ENCODE assay signal across 19 cellular contexts in genomic region chr2:223076573-223076972, GRCh38. TPM values are rescaled to one million over a fixed set of nuclear protein-coding genes. Genes with fewer than 3 reads are reported as not detected.
DNase-seq lines count a peak whose midpoint lies in the region; ATAC-seq, FAIRE-seq and TF ChIP-seq lines count a peak whose summit lies in the region.
"Had no signal": no experiment of that assay in that cellular context is flagged by ENCODE, and none has a peak within 500 bp of the region (broad histone marks: within the 10 kb centered on the region; RNA-seq: fewer than 3 reads in every experiment).

No MANE protein-coding gene starts in this region.

- H4K20me1 ChIP-seq in IMR-90 (ENCODE audit: insufficient read depth, low read length) (no peaks in the 10 kb centered on the region), keratinocyte (ENCODE audit: control insufficient read depth, extremely low read depth, insufficient read depth, low read length) (no peaks in the 10 kb centered on the region)

- intact Hi-C loops in IMR-90 (cut with micrococcal nuclease) = no loop called here

- H2BK5ac ChIP-seq in IMR-90 (ENCODE audit: low read depth, low read length, poor library complexity, severe bottlenecking) = no peak overlapping the region

- H3K79me1 ChIP-seq in IMR-90 (ENCODE audit: low read depth in 1 of 2, low read length in 2 of 2) = no peaks in the 10 kb centered on the region

- POLR2A ChIA-PET in IMR-90 (lab: Charles Lee; ENCODE audit: unreplicated experiment) = no interaction called here

- no peaks in the 10 kb centered on the region for H3K4me1 ChIP-seq in IMR-90 (ENCODE audit: control insufficient read depth, insufficient read depth, low read length)
- H3K4me1 ChIP-seq in keratinocyte (ENCODE audit: control insufficient read depth, extremely low read depth, insufficient read depth, low read length) = no peaks in the 10 kb centered on the region
- H3K4me1 ChIP-seq: vagina had no signal

- in situ Hi-C loops in IMR-90 (cut with MboI; ENCODE audit: low sequenced_read_pairs) (no loop called here), astrocyte of the cerebellum (cut with HindIII; ENCODE audit: low sequenced_read_pairs) (no loop called here)

- dilution Hi-C loops in IMR-90 (cut with HindIII; ENCODE audit: low sequenced_read_pairs, unreplicated experiment) = no loop called here
- dilution Hi-C loops in keratinocyte (cut with MboI; ENCODE audit: extremely low pct_ligation_motif_present, low sequenced_read_pairs) = no loop called here

- H2AK5ac ChIP-seq in IMR-90 (ENCODE audit: low read depth, low read length) = no peak overlapping the region

- peak overlapping the region; percentile 29; the same call in 1 of the 2 replicates for H3K23ac ChIP-seq in IMR-90 (ENCODE audit: low read depth, low read length)

- TF ChIP-seq POLR2A in IMR-90 (IDR thresholded peaks at IDR 0.05; ENCODE audit: low read depth, low read length) = no peak

- H3K36me3 ChIP-seq in IMR-90 (ENCODE audit: control insufficient read depth, insufficient read depth, low read length) = no peaks in the 10 kb centered on the region
- H3K36me3 ChIP-seq in keratinocyte (ENCODE audit: control insufficient read depth in 2 of 2, extremely low read depth in 1 of 2, insufficient read depth in 2 of 2, low read length in 2 of 2) = no peaks in the 10 kb centered on the region
- H3K36me3 ChIP-seq: vagina had no signal

- peak; percentile 30; the same call in 1 of the 2 replicates for ATAC-seq in IMR-90 (ENCODE audit: low read depth)
- ATAC-seq: effector memory CD8-positive, alpha-beta T cell; GM23338; natural killer cell treated with Interleukin-12 subunit alpha and Interleukin-12 subunit beta and Interleukin-15 and Interleukin-18, amount 100 ng/mL, for 72 hours had no signal

- no peak overlapping the region for H2BK15ac ChIP-seq in IMR-90 (ENCODE audit: low read depth, low read length)

- no peak for TF ChIP-seq RAD21 in IMR-90 (IDR thresholded peaks at IDR 0.05; ENCODE audit: low read length)

- FAIRE-seq in keratinocyte (lab: Jason Lieb, UNC) = peak; percentile 59

- DNase-seq in AG10803 (ENCODE audit: low read depth) (peak; percentile 97), IMR-90 (peak; percentile 47), astrocyte of the cerebellum (ENCODE audit: low read depth) (peak; percentile 67), keratinocyte (ENCODE audit: low read depth, low spot score) (peak; percentile 17), inferior parietal cortex (ENCODE audit: extremely low spot score) (no peak), NOMO-1 (lab: John Stamatoyannopoulos, UW; ENCODE audit: unreplicated experiment in 2 of 2) (no peak), amniotic stem cell (lab: John Stamatoyannopoulos, UW) (no peak), iPS-NIHi11 (ENCODE audit: low spot score) (no peak)
- DNase-seq: activated CD4-positive, alpha-beta T cell treated with anti-CD3 and anti-CD28 coated beads, Interleukin-2, amount 10 ng/mL, durations not matched to agents 24 days and 14 days; CD8-positive, alpha-beta memory T cell; central memory CD4-positive, alpha-beta T cell; effector memory CD8-positive, alpha-beta T cell; NCI-H1930 had no signal

- H3K4me2 ChIP-seq in IMR-90 (ENCODE audit: low read depth, low read length) = no peak overlapping the region
- no peak overlapping the region for H3K4me2 ChIP-seq in keratinocyte (ENCODE audit: control insufficient read depth, extremely low read depth, insufficient read depth, low read depth, low read length)
- H3K4me2 ChIP-seq: GM23338 had no signal

- H3K9me1 ChIP-seq in IMR-90 (ENCODE audit: insufficient read depth, low read length) (peaks cover 4% of the 10 kb centered on the region; the same call in 1 of the 2 replicates), keratinocyte (ENCODE audit: control insufficient read depth, extremely low read depth, insufficient read depth, low read length) (no peaks in the 10 kb centered on the region)

- H3K79me2 ChIP-seq in keratinocyte (ENCODE audit: control insufficient read depth, insufficient read depth, low read length) = no peaks in the 10 kb centered on the region

- H2AFZ ChIP-seq in IMR-90 (replicated peaks; ENCODE audit: low read length, poor library complexity) (no peak overlapping the region), keratinocyte (ENCODE audit: control insufficient read depth, low read length) (no peak overlapping the region)
- H2AFZ ChIP-seq: GM23338 had no signal

- H4K8ac ChIP-seq in IMR-90 (ENCODE audit: low read depth in 2 of 2, low read length in 2 of 2) = no peak overlapping the region

- no CpG with 5 or more reads among the region's 6 CpGs for WGBS in IMR-90 (ENCODE audit: extremely low coverage in 2 of 2, insufficient read length in 1 of 2), 2 experiments

- H4K91ac ChIP-seq in IMR-90 (ENCODE audit: insufficient read depth, low read depth, low read length) = no peak overlapping the region

- no peak overlapping the region for H4K5ac ChIP-seq in IMR-90 (ENCODE audit: low read depth, low read length)

- 0 out of 2 replicates have a peak overlapping the region, but pooled peaks have one; percentile 25 for H3K14ac ChIP-seq in IMR-90 (replicated peaks; ENCODE audit: low read depth, low read length)

- no peak overlapping the region for H2BK20ac ChIP-seq in IMR-90 (ENCODE audit: low read depth, low read length)

- H2BK120ac ChIP-seq in IMR-90 (ENCODE audit: low read depth, low read length) = no peak overlapping the region

- no peak overlapping the region for H3K27ac ChIP-seq in IMR-90 (ENCODE audit: insufficient read depth, low read length)
- H3K27ac ChIP-seq in keratinocyte (ENCODE audit: control insufficient read depth, insufficient read depth, low read length) = no peak overlapping the region
- H3K27ac ChIP-seq: SK-N-MC, vagina had no signal

- no peaks in the 10 kb centered on the region for H3K27me3 ChIP-seq in IMR-90 (ENCODE audit: control insufficient read depth, insufficient read depth, low read length)
- H3K27me3 ChIP-seq in keratinocyte (ENCODE audit: control insufficient read depth, extremely low read depth, insufficient read depth, low read length) = no peaks in the 10 kb centered on the region
- H3K27me3 ChIP-seq: vagina had no signal

- TF ChIP-seq CTCF in AG10803 (conservative IDR thresholded peaks at IDR 0.05; ENCODE audit: low read length) (no peak), IMR-90 (conservative IDR thresholded peaks at IDR 0.05; ENCODE audit: low read depth, low read length) (no peak), astrocyte of the cerebellum (IDR thresholded peaks at IDR 0.05; ENCODE audit: low read depth, low read length, missing control alignments) (no peak), keratinocyte (optimal IDR thresholded peaks at IDR 0.05 in 1 of 3, IDR thresholded peaks at IDR 0.05 in 1 of 3, conservative IDR thresholded peaks at IDR 0.05 in 1 of 3; ENCODE audit: extremely low read depth in 1 of 3, insufficient read depth in 2 of 3, low read length in 3 of 3) (no peak)

- H3K9ac ChIP-seq in IMR-90 (ENCODE audit: low read depth, low read length) (no peak overlapping the region), keratinocyte (ENCODE audit: control insufficient read depth, extremely low read depth, insufficient read depth, low read length) (no peak overlapping the region)

- no peak overlapping the region for H3K56ac ChIP-seq in IMR-90 (ENCODE audit: extremely low read depth, insufficient read depth, low read length)

- no TSS peak for BruUV-seq in IMR-90 (replicated peaks; lab: Mats Ljungman, UMichigan)

- CTCF ChIA-PET in IMR-90 (lab: Yijun Ruan, JAX) = no interaction called here

- peak overlapping the region; percentile 24 for H2AK9ac ChIP-seq in IMR-90 (replicated peaks; ENCODE audit: low read depth, low read length, poor library complexity)

- H3K9me3 ChIP-seq in IMR-90 (ENCODE audit: control insufficient read depth, insufficient read depth, low read length) (no peaks in the 10 kb centered on the region), keratinocyte (ENCODE audit: control insufficient read depth, low read depth, low read length) (no peaks in the 10 kb centered on the region)
- H3K9me3 ChIP-seq: vagina had no signal

- no peak overlapping the region for H3K18ac ChIP-seq in IMR-90 (ENCODE audit: low read depth, low read length)

- H3K4me3 ChIP-seq in AG10803 (ENCODE audit: low read length) (no peak overlapping the region), IMR-90 (ENCODE audit: insufficient read depth, low read depth, low read length) (no peak overlapping the region), astrocyte of the cerebellum (ENCODE audit: low read depth, low read length) (no peak overlapping the region), keratinocyte (ENCODE audit: control insufficient read depth in 2 of 3, extremely low read depth in 1 of 3, insufficient read depth in 2 of 3, low read depth in 1 of 3, low read length in 3 of 3) (no peak overlapping the region)
- H3K4me3 ChIP-seq: GM23338, SK-N-MC, vagina had no signal

- H3K4ac ChIP-seq in IMR-90 (ENCODE audit: low read depth, low read length) = peak overlapping the region; percentile 60

TF ChIP-seq in IMR-90, 13 proteins besides CTCF, POLR2A, EP300 and RAD21:
- TF ChIP-seq BHLHE40 (IDR thresholded peaks at IDR 0.05; ENCODE audit: low read depth, low read length) (peak; percentile 73), MAFK (IDR thresholded peaks at IDR 0.05; ENCODE audit: low read depth, low read length) (no peak)

RNA-seq across cellular contexts. Expression of gene KCNE4, which starts 24.6 kb away (rescaled TPM):
- 6.6 and 8.3 TPM in 2 replicates for total RNA-seq in IMR-90 (2012; rRNA removed)
- polyA plus RNA-seq in IMR-90 (2012; rRNA removed) (6.8 and 8.1 TPM in 2 replicates), keratinocyte (0.01 to 0.13 TPM (median 0.09 TPM) in 3 replicates)
- 7.4 and 17.0 TPM in 2 replicates for polyA plus RNA-seq in IMR-90 (2012; cell fraction: cytosol; rRNA removed)
- 17.7 and 50.6 TPM in 2 replicates for polyA plus RNA-seq in IMR-90 (2012; cell fraction: nucleus; rRNA removed; ENCODE audit: low replicate concordance)
- polyA plus RNA-seq in keratinocyte (2011; ENCODE audit: low read depth) = not detected
- polyA plus RNA-seq in keratinocyte (2011; cell fraction: cytosol; rRNA removed) = 0.06 and 0.18 TPM in 2 replicates
- 0.11 TPM in 1 of 2 replicates, not detected in the other for polyA plus RNA-seq in keratinocyte (2011; cell fraction: nucleus; rRNA removed)
- polyA plus RNA-seq in keratinocyte (2012; ENCODE audit: low replicate concordance) = 0.13 and 0.16 TPM in 2 replicates
- not detected in 3 replicates for polyA minus RNA-seq in keratinocyte
- polyA minus RNA-seq in keratinocyte (2011; cell fraction: cytosol; rRNA and poly(A)+ RNA removed) = not detected
- not detected in 2 replicates for polyA minus RNA-seq in keratinocyte (2011; cell fraction: nucleus; rRNA and poly(A)+ RNA removed)
- total RNA-seq: activated CD4-positive, alpha-beta T cell treated with anti-CD3 and anti-CD28 coated beads, Interleukin-2, amount 10 ng/mL, durations not matched to agents 24 days and 14 days; activated naive CD4-positive, alpha-beta T cell treated with anti-CD3 and anti-CD28 coated beads, Interleukin-2, amount 50 U/mL, for 72 hours; CD8-positive, alpha-beta memory T cell; GM23338; HT-29; natural killer cell treated with Interleukin-12 subunit alpha and Interleukin-12 subunit beta and Interleukin-15 and Interleukin-18, amount 100 ng/mL, for 72 hours had no signal
- polyA plus RNA-seq: CD8-positive, alpha-beta memory T cell; GM23338 had no signal

Comparison
In these comparisons a context has a peak if more than half of its experiments do, and no peak if none do; other contexts are left out.
1. DNase-seq: peak in AG10803 (single experiment), IMR-90 (single experiment), astrocyte of the cerebellum (single experiment) and keratinocyte (single experiment); none in inferior parietal cortex (single experiment), NOMO-1 (0 of 2), amniotic stem cell (single experiment) and iPS-NIHi11 (single experiment).